Comparison of ENCODE assay signal across 5 cellular contexts in genomic region chr13:24073657-24074056, GRCh38.
"Had no signal": no experiment of that assay in that cellular context is flagged by ENCODE, and none has a peak within 500 bp of the region (broad histone marks: within the 10 kb centered on the region; RNA-seq: fewer than 3 reads in every experiment).

No MANE protein-coding gene starts in this region.

- ATAC-seq: GM23338, K562 had no signal

- DNase-seq: H9, HCEC 1CT, IMR-90 had no signal

- H3K4me3 ChIP-seq: GM23338, K562 had no signal
